Comparison of ENCODE assay signal across 9 cellular contexts in the genomic region with DNA sequence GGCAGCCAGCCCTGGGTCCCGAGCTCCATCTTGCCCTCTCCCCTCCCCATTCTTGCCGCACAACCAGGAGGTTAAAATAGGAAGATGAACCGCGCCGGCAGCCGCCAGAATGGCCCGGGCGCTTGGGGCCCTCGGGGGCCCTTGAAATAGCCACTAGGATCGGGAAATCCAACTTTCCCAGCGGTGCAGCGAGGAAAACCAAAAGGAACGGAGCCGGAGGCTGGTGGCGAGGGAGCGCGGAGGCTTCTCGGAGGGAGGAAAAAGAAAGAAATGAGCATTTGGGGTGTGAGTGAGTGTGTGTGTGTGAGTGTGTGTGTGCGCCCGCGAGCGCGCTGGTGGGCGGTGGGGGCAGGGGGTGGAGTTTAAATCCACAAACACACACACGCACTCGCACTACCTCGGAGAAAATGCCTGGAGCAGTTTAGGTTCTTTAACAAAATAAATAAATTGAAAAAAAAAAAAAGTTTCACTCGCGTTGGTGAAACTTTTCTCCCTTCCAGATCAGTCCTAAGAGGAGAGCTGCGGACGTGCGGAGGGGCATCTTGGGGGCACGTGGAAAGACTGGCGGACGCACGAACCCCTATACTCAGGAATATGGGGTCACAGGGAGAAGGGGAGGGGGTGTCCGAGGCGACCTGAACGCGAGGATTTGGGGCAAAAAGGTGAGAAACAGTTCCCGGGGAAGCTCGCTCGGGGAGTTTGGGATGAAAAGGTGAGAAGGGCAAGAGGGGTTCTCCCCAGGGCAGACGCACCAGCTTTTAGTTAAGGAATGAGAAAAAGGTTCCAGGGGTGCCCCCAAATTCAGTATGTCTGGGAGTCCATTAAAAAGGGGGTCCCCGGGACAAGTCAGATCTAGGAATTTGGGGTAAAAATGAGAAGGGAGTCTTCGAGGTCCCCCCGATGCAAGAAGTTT. TPM values are rescaled to one million over a fixed set of nuclear protein-coding genes. Genes with fewer than 3 reads are reported as not detected.
DNase-seq lines count a peak whose midpoint lies in the region; ATAC-seq lines count a peak whose summit lies in the region.
"Had no signal": no experiment of that assay in that cellular context is flagged by ENCODE, and none has a peak within 500 bp of the region (broad histone marks: within the 10 kb centered on the region; RNA-seq: fewer than 3 reads in every experiment).

No MANE protein-coding gene starts in this region.

- H3K27ac ChIP-seq in rectal smooth muscle tissue (ENCODE audit: low read depth, low read length): peak overlapping the region; percentile 95

- H3K27me3 ChIP-seq in adipocyte (replicated peaks; ENCODE audit: control insufficient read depth, insufficient read depth, low read length) (no peaks in the 10 kb centered on the region), rectal smooth muscle tissue (ENCODE audit: control insufficient read depth, insufficient read depth, low read length) (no peaks in the 10 kb centered on the region)

- intact Hi-C loops in left ventricle myocardium superior (cut with micrococcal nuclease): no loop called here

- peak; percentile 61 for DNase-seq in DMS53 (lab: John Stamatoyannopoulos, UW)
- DNase-seq in DMS53 treated with DMSO at 0.1 percent for 48 hours (lab: John Stamatoyannopoulos, UW; ENCODE audit: unreplicated experiment): no peak
- DNase-seq in SHP77 treated with DMSO at 0.1 percent for 48 hours (lab: John Stamatoyannopoulos, UW): peak; percentile 10
- DNase-seq in adipocyte (ENCODE audit: low read depth): peak; percentile 83
- peak; percentile 71 for DNase-seq in left ventricle myocardium superior

- H3K4me3 ChIP-seq in adipocyte (ENCODE audit: low read length) (peak overlapping the region; percentile 88), rectal smooth muscle tissue (ENCODE audit: low read length) (peak overlapping the region; percentile 88)

- H3K4me1 ChIP-seq in adipocyte (ENCODE audit: control insufficient read depth, insufficient read depth, low read length): peaks cover 34% of the 10 kb centered on the region
- peaks cover 4% of the 10 kb centered on the region for H3K4me1 ChIP-seq in rectal smooth muscle tissue (ENCODE audit: control insufficient read depth, insufficient read depth, low read length)

- H3K9ac ChIP-seq in adipocyte (ENCODE audit: low read length): peak overlapping the region; percentile 94
- H3K9ac ChIP-seq in rectal smooth muscle tissue (ENCODE audit: low read length): peak overlapping the region; percentile 51

- H3K9me3 ChIP-seq in adipocyte (ENCODE audit: control insufficient read depth, low read length): no peaks in the 10 kb centered on the region

- ATAC-seq in left ventricle myocardium superior (peak; percentile 19), HG02885 (IDR thresholded peaks at IDR 0.05; ENCODE audit: poor library complexity, unreplicated experiment) (no peak), HG03342 (IDR thresholded peaks at IDR 0.05; ENCODE audit: unreplicated experiment) (no peak)

- no peaks in the 10 kb centered on the region for H3K36me3 ChIP-seq in adipocyte (ENCODE audit: control insufficient read depth, insufficient read depth, low read length, severe bottlenecking)
- H3K36me3 ChIP-seq in rectal smooth muscle tissue (ENCODE audit: control insufficient read depth, insufficient read depth, low read length): no peaks in the 10 kb centered on the region

RNA-seq across cellular contexts. Expression of a gene that starts 1.3 kb away (rescaled TPM):
- 4.8 TPM for total RNA-seq in left ventricle myocardium superior

RNA-seq across cellular contexts. Expression of a gene that starts 26.5 kb away (rescaled TPM):
- not detected for total RNA-seq in left ventricle myocardium superior
- total RNA-seq: frontal cortex had no signal
